Comparison of ENCODE assay signal across 17 cellular contexts in the genomic region with DNA sequence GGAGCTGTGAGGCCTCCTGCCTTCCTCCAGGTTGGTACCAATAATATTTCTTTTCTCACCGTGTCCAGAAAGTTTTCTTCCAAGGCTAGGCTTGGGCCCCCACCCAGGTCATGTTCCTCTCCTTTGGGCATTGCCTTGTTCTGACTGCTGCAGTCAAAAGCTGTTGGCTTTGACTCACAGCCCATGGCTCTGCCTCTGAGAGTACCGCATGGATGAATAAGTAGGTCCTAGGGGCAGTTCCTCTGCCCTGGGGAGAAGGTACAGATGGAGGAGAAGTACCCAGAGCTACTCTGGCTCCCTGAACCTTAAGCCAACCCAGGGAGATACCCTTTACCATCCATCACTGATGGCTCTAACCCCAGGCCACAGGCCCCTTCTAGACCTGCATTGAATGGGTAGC.
DNase-seq lines count a peak whose midpoint lies in the region; ATAC-seq and TF ChIP-seq lines count a peak whose summit lies in the region.
"Had no signal": no experiment of that assay in that cellular context is flagged by ENCODE, and none has a peak within 500 bp of the region (broad histone marks: within the 10 kb centered on the region; RNA-seq: fewer than 3 reads in every experiment).

No MANE protein-coding gene starts in this region.

- TF ChIP-seq CTCF in HFFc6 (IDR thresholded peaks at IDR 0.05) (no peak), fibroblast of mammary gland (conservative IDR thresholded peaks at IDR 0.05; ENCODE audit: control insufficient read depth, insufficient read depth, low read depth, low read length) (no peak), osteoblast (IDR thresholded peaks at IDR 0.05; ENCODE audit: extremely low read depth, low read depth, low read length) (no peak)

- H3K36me3 ChIP-seq in BLaER1 treated with 17β-estradiol and CSF1 and Interleukin-3, amounts not matched to agents 10 nM and 100 nM, result peaks cover 10 to 72% (median 48%) of the 10 kb centered on the region in 11 experiments; a peak in 19 of 22 replicates
- H3K36me3 ChIP-seq in osteoblast (ENCODE audit: insufficient read depth, low read length), result peaks cover 12% of the 10 kb centered on the region

- peak overlapping the region in 4 of 11 experiments; percentile 22 to 38 (median 36); a peak in 3 of 22 replicates for H3K9ac ChIP-seq in BLaER1 treated with 17β-estradiol and CSF1 and Interleukin-3, amounts not matched to agents 10 nM and 100 nM
- H3K9ac ChIP-seq: KMS-11 had no signal

- no peak overlapping the region for H3K4me3 Mint-ChIP-seq in HFFc6

- peaks cover 20% of the 10 kb centered on the region for H3K36me3 Mint-ChIP-seq in HFFc6 (ENCODE audit: low read depth)

- peak overlapping the region; percentile 52 to 100 (median 94) for H3K4me2 ChIP-seq in BLaER1 treated with 17β-estradiol and CSF1 and Interleukin-3, amounts not matched to agents 10 nM and 100 nM
- no peak overlapping the region for H3K4me2 ChIP-seq in osteoblast (ENCODE audit: insufficient read depth, low read length)
- H3K4me2 ChIP-seq: KMS-11 had no signal

- H3K4me1 Mint-ChIP-seq in HFFc6 (ENCODE audit: low read depth), result peaks cover 79% of the 10 kb centered on the region

- H3K79me2 ChIP-seq in osteoblast (ENCODE audit: insufficient read depth, low read length), result peaks cover 99% of the 10 kb centered on the region

- ATAC-seq in HG03469 (IDR thresholded peaks at IDR 0.05; ENCODE audit: unreplicated experiment), result no peak
- ATAC-seq: Right ventricle myocardium inferior had no signal

- peak overlapping the region in 4 of 11 experiments; percentile 10 to 58 (median 47); a peak in 7 of 22 replicates for H3K27ac ChIP-seq in BLaER1 treated with 17β-estradiol and CSF1 and Interleukin-3, amounts not matched to agents 10 nM and 100 nM
- no peak overlapping the region for H3K27ac ChIP-seq in osteoblast (ENCODE audit: low read depth, low read length)
- H3K27ac ChIP-seq: KMS-11 had no signal

- H2AFZ ChIP-seq in osteoblast (ENCODE audit: low read length), result no peak overlapping the region

- H4K20me1 ChIP-seq in BLaER1 treated with 17β-estradiol and CSF1 and Interleukin-3, amounts not matched to agents 10 nM and 100 nM, result peaks cover 46 to 99% (median 99%) of the 10 kb centered on the region in 11 experiments; a peak in 21 of 22 replicates
- peaks cover 90% of the 10 kb centered on the region for H4K20me1 ChIP-seq in osteoblast (ENCODE audit: insufficient read depth, low read length)

- H3K27me3 ChIP-seq in BLaER1 treated with 17β-estradiol and CSF1 and Interleukin-3, amounts not matched to agents 10 nM and 100 nM, result no peaks in the 10 kb centered on the region
- H3K27me3 ChIP-seq in osteoblast (ENCODE audit: insufficient read depth, low read length), result no peaks in the 10 kb centered on the region

- peak overlapping the region; percentile 50 for H3K27ac Mint-ChIP-seq in HFFc6

- H3K9me3 ChIP-seq in BLaER1 treated with 17β-estradiol and CSF1 and Interleukin-3, amounts not matched to agents 10 nM and 100 nM (replicated peaks in 1 of 11), result no peaks in the 10 kb centered on the region
- H3K9me3 ChIP-seq in osteoblast (ENCODE audit: low read depth, low read length), result no peaks in the 10 kb centered on the region

- no peak for DNase-seq in HFFc6
- DNase-seq in fibroblast of mammary gland (ENCODE audit: low read depth), result peak; percentile 53
- DNase-seq in osteoblast (ENCODE audit: insufficient read length, low spot score, missing footprints), result peak; percentile 87
- DNase-seq in NCI-H748 treated with DMSO at 0.1 percent for 48 hours (lab: John Stamatoyannopoulos, UW), result no peak
- DNase-seq in effector CD8-positive, alpha-beta T cell (lab: John Stamatoyannopoulos, UW), result no peak
- DNase-seq in DMS79 (lab: John Stamatoyannopoulos, UW), result no peak
- DNase-seq: COR-L47, HCEC 1CT, NCI-H1048, NCI-H1436 treated with DMSO at 0.1 percent for 48 hours, NCI-H2029 treated with DMSO at 0.1 percent for 48 hours, NCI-H2171 treated with DMSO at 0.1 percent for 48 hours, NCI-H446 treated with DMSO at 0.1 percent for 48 hours had no signal

- H3K27me3 Mint-ChIP-seq in HFFc6 (ENCODE audit: insufficient read depth), result peaks cover 9% of the 10 kb centered on the region

- no peaks in the 10 kb centered on the region for H3K9me3 Mint-ChIP-seq in HFFc6

- peak overlapping the region in 2 of 10 experiments; percentile 30 to 38; a peak in 3 of 20 replicates for H3K4me3 ChIP-seq in BLaER1 treated with 17β-estradiol and CSF1 and Interleukin-3, amounts not matched to agents 10 nM and 100 nM
- no peak overlapping the region for H3K4me3 ChIP-seq in fibroblast of mammary gland (ENCODE audit: control insufficient read depth, low read depth, low read length)
- no peak overlapping the region for H3K4me3 ChIP-seq in osteoblast (ENCODE audit: insufficient read depth, low read length)

- H3K4me1 ChIP-seq in BLaER1 treated with 17β-estradiol and CSF1 and Interleukin-3, amounts not matched to agents 10 nM and 100 nM, result peaks cover 74 to 81% (median 79%) of the 10 kb centered on the region in 10 experiments
- peaks cover 55% of the 10 kb centered on the region for H3K4me1 ChIP-seq in osteoblast (ENCODE audit: insufficient read depth, low read length)

Comparison
In these comparisons a context has a peak if more than half of its experiments do, and no peak if none do; other contexts are left out.
1. DNase-seq: peak in fibroblast of mammary gland (single experiment) and osteoblast (single experiment); none in HFFc6 (single experiment), NCI-H748 treated with DMSO at 0.1 percent for 48 hours (single experiment), effector CD8-positive, alpha-beta T cell (single experiment) and DMS79 (single experiment).